27 cellular contexts compared by ENCODE assay signal in the genomic region with DNA sequence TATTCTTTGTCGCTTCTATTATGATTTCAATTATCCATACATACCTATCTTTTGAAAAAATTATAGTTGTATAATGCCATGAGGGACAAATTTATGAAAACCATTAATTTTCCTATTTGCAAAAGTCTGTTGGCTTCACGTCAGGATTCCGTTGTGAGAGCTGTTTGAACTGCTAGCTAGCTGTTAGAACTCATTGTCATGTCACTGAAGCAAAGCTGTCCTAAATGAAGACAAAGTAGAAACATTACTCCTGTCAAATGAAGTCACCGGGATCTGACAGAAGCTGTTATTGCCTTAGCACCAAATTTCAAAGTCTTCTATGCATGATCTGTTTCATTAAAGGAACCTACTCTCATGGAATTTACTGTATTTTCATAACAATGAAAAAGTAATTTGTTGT.
"Had no signal": no experiment of that assay in that cellular context is flagged by ENCODE, and none has a peak within 500 bp of the region (broad histone marks: within the 10 kb centered on the region; RNA-seq: fewer than 3 reads in every experiment).

No MANE protein-coding gene starts in this region.

- H3K4me1 ChIP-seq: left lung, lower lobe of right lung, pancreas, prostate gland, spleen, suprapubic skin, tibial artery, upper lobe of right lung had no signal

- H3K4me1 Mint-ChIP-seq: immature natural killer cell; naive thymus-derived CD8-positive, alpha-beta T cell; stimulated activated effector memory CD8-positive, alpha-beta T cell treated with anti-CD3 and anti-CD28 coated beads, Interleukin-12 subunit alpha, Interleukin-12 subunit beta, amount 100 ng/mL, for 72 hours had no signal

- H3K4me3 ChIP-seq: left lung, lower lobe of right lung, neural progenitor cell, pancreas, prostate gland, skin epidermis, spleen, suprapubic skin, thoracic aorta, tibial artery, upper lobe of right lung had no signal

- H3K27ac ChIP-seq: left lung, lower lobe of right lung, neural progenitor cell, pancreas, prostate gland, skin epidermis, spleen, suprapubic skin, thoracic aorta, tibial artery, upper lobe of right lung had no signal

- H3K9ac ChIP-seq: neural progenitor cell had no signal

- H3K27me3 Mint-ChIP-seq: naive thymus-derived CD8-positive, alpha-beta T cell; stimulated activated naive CD8-positive, alpha-beta T cell treated with anti-CD3 and anti-CD28 coated beads, Interleukin-15, Interleukin-2, amounts not matched to agents 100 ng/mL and 50 ng/mL, for 24 hours had no signal

- H3K36me3 Mint-ChIP-seq: immature natural killer cell; naive thymus-derived CD8-positive, alpha-beta T cell; neural progenitor cell; stimulated activated effector memory CD8-positive, alpha-beta T cell treated with anti-CD3 and anti-CD28 coated beads, Interleukin-12 subunit alpha, Interleukin-12 subunit beta, amount 100 ng/mL, for 72 hours had no signal

- H3K27me3 ChIP-seq: left lung, neural progenitor cell, pancreas, spleen, suprapubic skin, tibial artery, upper lobe of right lung had no signal

- H3K27ac Mint-ChIP-seq: immature natural killer cell; naive thymus-derived CD8-positive, alpha-beta T cell; neural progenitor cell; stimulated activated effector memory CD8-positive, alpha-beta T cell treated with anti-CD3 and anti-CD28 coated beads, Interleukin-12 subunit alpha, Interleukin-12 subunit beta, amount 100 ng/mL, for 72 hours; stimulated activated naive CD8-positive, alpha-beta T cell treated with anti-CD3 and anti-CD28 coated beads, Interleukin-15, Interleukin-2, amounts not matched to agents 100 ng/mL and 50 ng/mL, for 24 hours had no signal

- DNase-seq: hypothalamus; immature natural killer cell; kidney; left colon; left lung; lower lobe of right lung; mammary epithelial cell; mesenchymal stem cell; naive thymus-derived CD8-positive, alpha-beta T cell; pancreas; posterior cingulate gyrus; retina; right cardiac atrium; spleen; stimulated activated CD4-positive, alpha-beta T cell treated with anti-CD3 and anti-CD28 coated beads, Interleukin-4, amount 100 ng/mL, for 24 hours; stimulated activated naive CD4-positive, alpha-beta T cell; tibial artery; trophoblast cell; upper lobe of right lung had no signal

- H3K4me3 Mint-ChIP-seq: immature natural killer cell; naive thymus-derived CD8-positive, alpha-beta T cell; nephron; neural progenitor cell; stimulated activated effector memory CD8-positive, alpha-beta T cell treated with anti-CD3 and anti-CD28 coated beads, Interleukin-12 subunit alpha, Interleukin-12 subunit beta, amount 100 ng/mL, for 72 hours; stimulated activated naive CD8-positive, alpha-beta T cell treated with anti-CD3 and anti-CD28 coated beads, Interleukin-15, Interleukin-2, amounts not matched to agents 100 ng/mL and 50 ng/mL, for 24 hours had no signal

- H3K36me3 ChIP-seq: left lung, lower lobe of right lung, neural progenitor cell, pancreas, prostate gland, spleen, suprapubic skin, thoracic aorta, tibial artery, upper lobe of right lung had no signal

- H3K9me3 ChIP-seq: left lung, lower lobe of right lung, pancreas, prostate gland, suprapubic skin, thoracic aorta, tibial artery, upper lobe of right lung had no signal

- H3K4me2 ChIP-seq: neural progenitor cell had no signal

- H3K9me3 Mint-ChIP-seq: nephron; neural progenitor cell; stimulated activated naive CD8-positive, alpha-beta T cell treated with anti-CD3 and anti-CD28 coated beads, Interleukin-15, Interleukin-2, amounts not matched to agents 100 ng/mL and 50 ng/mL, for 24 hours had no signal

- H2AFZ ChIP-seq: neural progenitor cell had no signal
